ENCODE assay signal across 22 cellular contexts in the genomic region with DNA sequence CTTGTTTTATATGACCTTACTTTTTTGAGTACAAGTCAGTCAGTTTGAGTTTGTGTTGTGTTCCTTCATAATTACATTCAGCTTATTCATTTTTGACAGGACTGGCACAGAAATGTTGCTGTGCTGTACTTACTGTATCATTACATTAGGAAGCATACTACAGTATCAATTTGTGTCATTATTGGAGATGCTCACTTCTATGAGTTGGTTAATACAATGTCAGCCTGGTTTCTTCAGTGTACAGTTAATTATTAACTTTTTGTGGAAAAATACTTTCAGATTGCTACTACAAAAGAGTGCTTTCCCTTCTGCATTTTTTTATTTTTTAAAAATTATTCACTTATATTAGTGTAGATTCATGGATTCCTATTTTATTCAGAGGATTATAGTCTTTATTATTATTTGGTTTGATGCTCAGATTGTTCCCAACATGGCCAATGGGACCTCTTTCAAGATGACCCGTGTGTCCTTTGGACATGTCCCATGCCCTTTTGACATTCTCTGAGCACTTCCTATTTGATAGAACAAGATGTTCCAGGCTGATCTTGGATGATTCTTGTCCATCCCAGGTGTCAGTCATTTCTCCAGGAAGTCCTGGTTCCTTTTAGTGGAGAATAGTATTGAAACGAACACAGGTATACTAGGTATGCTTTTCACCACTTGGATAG.
DNase-seq lines count a peak whose midpoint lies in the region; ATAC-seq, FAIRE-seq and TF ChIP-seq lines count a peak whose summit lies in the region.
"Had no signal": no experiment of that assay in that cellular context is flagged by ENCODE, and none has a peak within 500 bp of the region (broad histone marks: within the 10 kb centered on the region; RNA-seq: fewer than 3 reads in every experiment).

No MANE protein-coding gene starts in this region.

- DNase-seq in A549 (ENCODE audit: low read depth in 1 of 2, low spot score in 1 of 2) (no peak), left lobe of liver (ENCODE audit: low spot score) (peak; percentile 52), dedifferentiated amniotic fluid mesenchymal stem cell (ENCODE audit: extremely low spot score) (no peak), smooth muscle cell (lab: John Stamatoyannopoulos, UW; ENCODE audit: unreplicated experiment) (no peak), aorta (no peak)
- DNase-seq: activated CD4-positive, alpha-beta memory T cell treated with anti-CD3 and anti-CD28 coated beads for 36 hours; activated naive CD8-positive, alpha-beta T cell treated with anti-CD3 and anti-CD28 coated beads, Interleukin-2, amount 10 ng/mL, durations not matched to agents 7 days and 5 days; BE2C; cerebellar nuclear complex; DMS79 treated with DMSO at 0.1 percent for 48 hours; MM.1S; NCI-H1417 treated with DMSO at 0.1 percent for 48 hours; NCI-H510A; SHP77 treated with DMSO at 0.1 percent for 48 hours; SW 1271 had no signal

- H3K27ac ChIP-seq in A549 (no peak overlapping the region), smooth muscle cell (ENCODE audit: low read depth) (no peak overlapping the region), aorta (ENCODE audit: low read depth in 1 of 2, low read length in 2 of 2) (no peak overlapping the region)
- H3K27ac ChIP-seq: suprapubic skin had no signal

- H2AFZ ChIP-seq in smooth muscle cell (ENCODE audit: low read depth): no peak overlapping the region

- TF ChIP-seq EP300 in A549 (IDR thresholded peaks at IDR 0.05): no peak

- peaks cover 20% of the 10 kb centered on the region for H3K4me1 ChIP-seq in A549
- H3K4me1 ChIP-seq in smooth muscle cell (ENCODE audit: low read depth): no peaks in the 10 kb centered on the region
- no peaks in the 10 kb centered on the region for H3K4me1 ChIP-seq in aorta (ENCODE audit: control insufficient read depth in 1 of 2, insufficient read depth in 2 of 2, low read length in 2 of 2)
- H3K4me1 ChIP-seq: BE2C, suprapubic skin had no signal

- ATAC-seq in A549 (no peak), GM19372 (IDR thresholded peaks at IDR 0.05; ENCODE audit: low read depth, unreplicated experiment) (peak; percentile 47), HG03571 (IDR thresholded peaks at IDR 0.05; ENCODE audit: unreplicated experiment) (peak; percentile 19), left lobe of liver (peak; percentile 68), HG02610 (IDR thresholded peaks at IDR 0.05; ENCODE audit: unreplicated experiment) (no peak), aorta (ENCODE audit: low FRiP score) (no peak)
- ATAC-seq: activated CD4-positive, CD25-positive, alpha-beta regulatory T cell treated with anti-CD3 and anti-CD28 coated beads, Interleukin-2, amount 50 U/mL, for 24 hours; K562 had no signal

- H3K4me2 ChIP-seq in A549: peak overlapping the region; percentile 6; the same call in 1 of the 3 replicates
- H3K4me2 ChIP-seq in smooth muscle cell: no peak overlapping the region

- peaks cover 3% of the 10 kb centered on the region for H3K79me2 ChIP-seq in smooth muscle cell (ENCODE audit: low read depth)

- no peaks in the 10 kb centered on the region for H3F3A ChIP-seq in smooth muscle cell (ENCODE audit: low read depth)

- H3K36me3 ChIP-seq in smooth muscle cell (ENCODE audit: low read depth): peaks cover 4% of the 10 kb centered on the region
- no peaks in the 10 kb centered on the region for H3K36me3 ChIP-seq in aorta (ENCODE audit: control insufficient read depth in 1 of 2, insufficient read depth in 2 of 2, low read length in 1 of 2)

- no peak for TF ChIP-seq POLR2A in A549 (IDR thresholded peaks at IDR 0.05; ENCODE audit: low read length)

- TF ChIP-seq RAD21 in A549 (conservative IDR thresholded peaks at IDR 0.05 in 1 of 2, IDR thresholded peaks at IDR 0.05 in 1 of 2): no peak

- H3K27me3 ChIP-seq in smooth muscle cell (ENCODE audit: low read depth): no peaks in the 10 kb centered on the region
- no peaks in the 10 kb centered on the region for H3K27me3 ChIP-seq in aorta (ENCODE audit: control insufficient read depth in 1 of 2, insufficient read depth in 2 of 2, low read length in 1 of 2)
- H3K27me3 ChIP-seq: BE2C, suprapubic skin had no signal

- no peak for FAIRE-seq in A549 (lab: Jason Lieb, UNC)
- FAIRE-seq: K562, urothelium cell line had no signal

- H3K4me3 ChIP-seq in A549: no peak overlapping the region
- no peak overlapping the region for H3K4me3 ChIP-seq in smooth muscle cell
- H3K4me3 ChIP-seq in aorta (ENCODE audit: low read length in 2 of 2): no peak overlapping the region
- H3K4me3 ChIP-seq: K562, suprapubic skin had no signal

- POLR2A ChIA-PET in A549 (lab: Yijun Ruan, JAX): no interaction called here

- no peaks in the 10 kb centered on the region for H3K9me3 ChIP-seq in A549
- no peaks in the 10 kb centered on the region for H3K9me3 ChIP-seq in smooth muscle cell (replicated peaks; ENCODE audit: low read depth)
- no peaks in the 10 kb centered on the region for H3K9me3 ChIP-seq in aorta (ENCODE audit: control insufficient read depth, low read length)
- H3K9me3 ChIP-seq: BE2C, suprapubic skin had no signal

- TF ChIP-seq CTCF in A549 (IDR thresholded peaks at IDR 0.05): no peak
- TF ChIP-seq CTCF in smooth muscle cell (IDR thresholded peaks at IDR 0.05; ENCODE audit: borderline replicate concordance, insufficient read depth, poor library complexity, severe bottlenecking): no peak

- H3K9ac ChIP-seq in smooth muscle cell (ENCODE audit: low read depth): no peak overlapping the region

- intact Hi-C loops in aorta (cut with DNase I): no loop called here

- H4K20me1 ChIP-seq in smooth muscle cell (ENCODE audit: low read depth): peaks cover 2% of the 10 kb centered on the region

- CTCF ChIA-PET in A549 (lab: Yijun Ruan, JAX): no interaction called here

- 72% methylated on average over 2 of the region's 2 CpGs for WGBS in A549 (ENCODE audit: missing lambda C conversion rate)
- WGBS in smooth muscle cell (ENCODE audit: low lambda C conversion rate): 94% methylated on average over 2 of the region's 2 CpGs
- 54 to 70% methylated on average over 2 of the region's 2 CpGs for WGBS in aorta, 2 donors

TF ChIP-seq in A549, 52 proteins besides CTCF, POLR2A, EP300 and RAD21 (continues in another document):
- no peak for TF ChIP-seq ZSCAN20 (CRISPR knock-in tag; IDR thresholded peaks at IDR 0.05)
- TF ChIP-seq RNF2 (IDR thresholded peaks at IDR 0.05; ENCODE audit: borderline replicate concordance, low read depth): no peak
- no peak for TF ChIP-seq POLR2AphosphoS2 (conservative IDR thresholded peaks at IDR 0.05; ENCODE audit: low read length)
- TF ChIP-seq MAX (IDR thresholded peaks at IDR 0.05): no peak
- no peak for TF ChIP-seq BHLHE40 (IDR thresholded peaks at IDR 0.05; ENCODE audit: low read depth, low read length)
- TF ChIP-seq, protein P1, sequence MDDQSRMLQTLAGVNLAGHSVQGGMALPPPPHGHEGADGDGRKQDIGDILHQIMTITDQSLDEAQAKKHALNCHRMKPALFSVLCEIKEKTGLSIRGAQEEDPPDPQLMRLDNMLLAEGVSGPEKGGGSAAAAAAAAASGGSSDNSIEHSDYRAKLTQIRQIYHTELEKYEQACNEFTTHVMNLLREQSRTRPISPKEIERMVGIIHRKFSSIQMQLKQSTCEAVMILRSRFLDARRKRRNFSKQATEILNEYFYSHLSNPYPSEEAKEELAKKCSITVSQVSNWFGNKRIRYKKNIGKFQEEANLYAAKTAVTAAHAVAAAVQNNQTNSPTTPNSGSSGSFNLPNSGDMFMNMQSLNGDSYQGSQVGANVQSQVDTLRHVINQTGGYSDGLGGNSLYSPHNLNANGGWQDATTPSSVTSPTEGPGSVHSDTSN (IDR thresholded peaks at IDR 0.05): no peak
- no peak for TF ChIP-seq ZNF302 (CRISPR knock-in tag; IDR thresholded peaks at IDR 0.05)
- no peak for TF ChIP-seq BCL3 (IDR thresholded peaks at IDR 0.05)
- TF ChIP-seq HDAC2 (IDR thresholded peaks at IDR 0.05): no peak
- TF ChIP-seq NR3C1 (IDR thresholded peaks at IDR 0.05): no peak
- TF ChIP-seq, protein P2, sequence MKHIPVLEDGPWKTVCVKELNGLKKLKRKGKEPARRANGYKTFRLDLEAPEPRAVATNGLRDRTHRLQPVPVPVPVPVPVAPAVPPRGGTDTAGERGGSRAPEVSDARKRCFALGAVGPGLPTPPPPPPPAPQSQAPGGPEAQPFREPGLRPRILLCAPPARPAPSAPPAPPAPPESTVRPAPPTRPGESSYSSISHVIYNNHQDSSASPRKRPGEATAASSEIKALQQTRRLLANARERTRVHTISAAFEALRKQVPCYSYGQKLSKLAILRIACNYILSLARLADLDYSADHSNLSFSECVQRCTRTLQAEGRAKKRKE (CRISPR knock-in tag; IDR thresholded peaks at IDR 0.05; ENCODE audit: low read depth): no peak
- no peak for TF ChIP-seq ZC3H11A (IDR thresholded peaks at IDR 0.05)
- TF ChIP-seq, protein P3, sequence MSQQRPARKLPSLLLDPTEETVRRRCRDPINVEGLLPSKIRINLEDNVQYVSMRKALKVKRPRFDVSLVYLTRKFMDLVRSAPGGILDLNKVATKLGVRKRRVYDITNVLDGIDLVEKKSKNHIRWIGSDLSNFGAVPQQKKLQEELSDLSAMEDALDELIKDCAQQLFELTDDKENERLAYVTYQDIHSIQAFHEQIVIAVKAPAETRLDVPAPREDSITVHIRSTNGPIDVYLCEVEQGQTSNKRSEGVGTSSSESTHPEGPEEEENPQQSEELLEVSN (IDR thresholded peaks at IDR 0.05; ENCODE audit: borderline replicate concordance, low read depth): no peak
- TF ChIP-seq, protein P4, sequence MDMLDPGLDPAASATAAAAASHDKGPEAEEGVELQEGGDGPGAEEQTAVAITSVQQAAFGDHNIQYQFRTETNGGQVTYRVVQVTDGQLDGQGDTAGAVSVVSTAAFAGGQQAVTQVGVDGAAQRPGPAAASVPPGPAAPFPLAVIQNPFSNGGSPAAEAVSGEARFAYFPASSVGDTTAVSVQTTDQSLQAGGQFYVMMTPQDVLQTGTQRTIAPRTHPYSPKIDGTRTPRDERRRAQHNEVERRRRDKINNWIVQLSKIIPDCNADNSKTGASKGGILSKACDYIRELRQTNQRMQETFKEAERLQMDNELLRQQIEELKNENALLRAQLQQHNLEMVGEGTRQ (IDR thresholded peaks at IDR 0.05): no peak
- no peak for TF ChIP-seq HEYL (CRISPR knock-in tag; IDR thresholded peaks at IDR 0.05)
- no peak for TF ChIP-seq GATA3 (IDR thresholded peaks at IDR 0.05; ENCODE audit: borderline replicate concordance)

Comparison
In these comparisons a context has a peak if more than half of its experiments do, and no peak if none do; other contexts are left out.
1. ATAC-seq: peak in GM19372 (single experiment), HG03571 (single experiment) and left lobe of liver (single experiment); none in A549 (0 of 2), HG02610 (single experiment) and aorta (single experiment).